ENCODE assay signal across 1 cellular context in genomic region chr9:85741112-85741874, GRCh38.
TF ChIP-seq lines count a peak whose summit lies in the region.

No MANE protein-coding gene starts in this region.

TF ChIP-seq in HepG2, 621 proteins besides CTCF, POLR2A, EP300 and RAD21 (continued from another document and continues in another):
- TF ChIP-seq ELK4 (CRISPR knock-in tag; IDR thresholded peaks at IDR 0.05; ENCODE audit: borderline replicate concordance) (no peak), ISX (CRISPR knock-in tag; conservative IDR thresholded peaks at IDR 0.05) (no peak; the same call in 1 of the 2 replicates), JUND (CRISPR knock-in tag; IDR thresholded peaks at IDR 0.05) (no peak), LCORL (IDR thresholded peaks at IDR 0.05) (no peak), LCORL (CRISPR knock-in tag; IDR thresholded peaks at IDR 0.05) (peak; percentile 57), ZNF629 (CRISPR knock-in tag; conservative IDR thresholded peaks at IDR 0.05) (no peak), ZNF20 (CRISPR knock-in tag; IDR thresholded peaks at IDR 0.05) (no peak), ZNF567 (CRISPR knock-in tag; IDR thresholded peaks at IDR 0.05; ENCODE audit: borderline replicate concordance) (no peak), CBX1 (IDR thresholded peaks at IDR 0.05; ENCODE audit: low read depth) (no peak), JUN (CRISPR knock-in tag; IDR thresholded peaks at IDR 0.05) (no peak), AGO2 (optimal IDR thresholded peaks at IDR 0.05; ENCODE audit: low read depth, low read length) (peak; percentile 45), STAT5B (CRISPR knock-in tag; IDR thresholded peaks at IDR 0.05) (no peak), IRF1 (CRISPR knock-in tag; IDR thresholded peaks at IDR 0.05; ENCODE audit: low read depth) (no peak), ZNF124 (CRISPR knock-in tag; IDR thresholded peaks at IDR 0.05) (no peak), PHF21A (CRISPR knock-in tag; IDR thresholded peaks at IDR 0.05) (no peak), MEIS1 (CRISPR knock-in tag; IDR thresholded peaks at IDR 0.05; ENCODE audit: borderline replicate concordance) (no peak), PLRG1 (conservative IDR thresholded peaks at IDR 0.05) (no peak), ZNF225 (CRISPR knock-in tag; IDR thresholded peaks at IDR 0.05) (no peak), HNRNPK (IDR thresholded peaks at IDR 0.05; ENCODE audit: low read depth, low read length, poor library complexity, severe bottlenecking) (no peak), NONO (IDR thresholded peaks at IDR 0.05) (no peak), NONO (CRISPR knock-in tag; conservative IDR thresholded peaks at IDR 0.05) (peak; percentile 55; the same call in 1 of the 2 replicates), MXD4 (CRISPR knock-in tag; IDR thresholded peaks at IDR 0.05) (no peak), TAF1 (CRISPR knock-in tag; IDR thresholded peaks at IDR 0.05) (peak; percentile 42; the same call in 1 of the 2 replicates), STAG1 (CRISPR knock-in tag; IDR thresholded peaks at IDR 0.05) (no peak), ZNF235 (CRISPR knock-in tag; IDR thresholded peaks at IDR 0.05; ENCODE audit: borderline replicate concordance) (no peak), ZNF274 (CRISPR knock-in tag; IDR thresholded peaks at IDR 0.05) (no peak; the same call in 1 of the 2 replicates), ZNF460 (CRISPR knock-in tag; IDR thresholded peaks at IDR 0.05; ENCODE audit: borderline replicate concordance) (no peak), RFX1 (IDR thresholded peaks at IDR 0.05) (no peak), NPAS2 (CRISPR knock-in tag; IDR thresholded peaks at IDR 0.05; ENCODE audit: borderline replicate concordance) (no peak), IRF2 (CRISPR knock-in tag; IDR thresholded peaks at IDR 0.05) (no peak), ZNF549 (CRISPR knock-in tag; IDR thresholded peaks at IDR 0.05) (no peak), CEBPG (CRISPR knock-in tag; IDR thresholded peaks at IDR 0.05) (peak; percentile 40; the same call in 1 of the 2 replicates), MAF1 (CRISPR knock-in tag; IDR thresholded peaks at IDR 0.05; ENCODE audit: borderline replicate concordance) (no peak), ZNF253 (CRISPR knock-in tag; IDR thresholded peaks at IDR 0.05; ENCODE audit: borderline replicate concordance) (no peak), ZSCAN31 (CRISPR knock-in tag; IDR thresholded peaks at IDR 0.05; ENCODE audit: low read depth) (no peak), IKZF4 (CRISPR knock-in tag; IDR thresholded peaks at IDR 0.05; ENCODE audit: borderline replicate concordance, low read depth, not compliant biosample characterization) (no peak), ATM (IDR thresholded peaks at IDR 0.05; ENCODE audit: borderline replicate concordance) (no peak), SP5 (CRISPR knock-in tag; IDR thresholded peaks at IDR 0.05; ENCODE audit: borderline replicate concordance, low read depth) (no peak)
- TF ChIP-seq, protein P1, sequence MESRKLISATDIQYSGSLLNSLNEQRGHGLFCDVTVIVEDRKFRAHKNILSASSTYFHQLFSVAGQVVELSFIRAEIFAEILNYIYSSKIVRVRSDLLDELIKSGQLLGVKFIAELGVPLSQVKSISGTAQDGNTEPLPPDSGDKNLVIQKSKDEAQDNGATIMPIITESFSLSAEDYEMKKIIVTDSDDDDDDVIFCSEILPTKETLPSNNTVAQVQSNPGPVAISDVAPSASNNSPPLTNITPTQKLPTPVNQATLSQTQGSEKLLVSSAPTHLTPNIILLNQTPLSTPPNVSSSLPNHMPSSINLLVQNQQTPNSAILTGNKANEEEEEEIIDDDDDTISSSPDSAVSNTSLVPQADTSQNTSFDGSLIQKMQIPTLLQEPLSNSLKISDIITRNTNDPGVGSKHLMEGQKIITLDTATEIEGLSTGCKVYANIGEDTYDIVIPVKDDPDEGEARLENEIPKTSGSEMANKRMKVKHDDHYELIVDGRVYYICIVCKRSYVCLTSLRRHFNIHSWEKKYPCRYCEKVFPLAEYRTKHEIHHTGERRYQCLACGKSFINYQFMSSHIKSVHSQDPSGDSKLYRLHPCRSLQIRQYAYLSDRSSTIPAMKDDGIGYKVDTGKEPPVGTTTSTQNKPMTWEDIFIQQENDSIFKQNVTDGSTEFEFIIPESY (CRISPR knock-in tag; IDR thresholded peaks at IDR 0.05): no peak
- TF ChIP-seq, protein P2, sequence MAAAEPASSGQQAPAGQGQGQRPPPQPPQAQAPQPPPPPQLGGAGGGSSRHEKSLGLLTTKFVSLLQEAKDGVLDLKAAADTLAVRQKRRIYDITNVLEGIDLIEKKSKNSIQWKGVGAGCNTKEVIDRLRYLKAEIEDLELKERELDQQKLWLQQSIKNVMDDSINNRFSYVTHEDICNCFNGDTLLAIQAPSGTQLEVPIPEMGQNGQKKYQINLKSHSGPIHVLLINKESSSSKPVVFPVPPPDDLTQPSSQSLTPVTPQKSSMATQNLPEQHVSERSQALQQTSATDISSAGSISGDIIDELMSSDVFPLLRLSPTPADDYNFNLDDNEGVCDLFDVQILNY (CRISPR knock-in tag; conservative IDR thresholded peaks at IDR 0.05): no peak
- TF ChIP-seq, protein P3, sequence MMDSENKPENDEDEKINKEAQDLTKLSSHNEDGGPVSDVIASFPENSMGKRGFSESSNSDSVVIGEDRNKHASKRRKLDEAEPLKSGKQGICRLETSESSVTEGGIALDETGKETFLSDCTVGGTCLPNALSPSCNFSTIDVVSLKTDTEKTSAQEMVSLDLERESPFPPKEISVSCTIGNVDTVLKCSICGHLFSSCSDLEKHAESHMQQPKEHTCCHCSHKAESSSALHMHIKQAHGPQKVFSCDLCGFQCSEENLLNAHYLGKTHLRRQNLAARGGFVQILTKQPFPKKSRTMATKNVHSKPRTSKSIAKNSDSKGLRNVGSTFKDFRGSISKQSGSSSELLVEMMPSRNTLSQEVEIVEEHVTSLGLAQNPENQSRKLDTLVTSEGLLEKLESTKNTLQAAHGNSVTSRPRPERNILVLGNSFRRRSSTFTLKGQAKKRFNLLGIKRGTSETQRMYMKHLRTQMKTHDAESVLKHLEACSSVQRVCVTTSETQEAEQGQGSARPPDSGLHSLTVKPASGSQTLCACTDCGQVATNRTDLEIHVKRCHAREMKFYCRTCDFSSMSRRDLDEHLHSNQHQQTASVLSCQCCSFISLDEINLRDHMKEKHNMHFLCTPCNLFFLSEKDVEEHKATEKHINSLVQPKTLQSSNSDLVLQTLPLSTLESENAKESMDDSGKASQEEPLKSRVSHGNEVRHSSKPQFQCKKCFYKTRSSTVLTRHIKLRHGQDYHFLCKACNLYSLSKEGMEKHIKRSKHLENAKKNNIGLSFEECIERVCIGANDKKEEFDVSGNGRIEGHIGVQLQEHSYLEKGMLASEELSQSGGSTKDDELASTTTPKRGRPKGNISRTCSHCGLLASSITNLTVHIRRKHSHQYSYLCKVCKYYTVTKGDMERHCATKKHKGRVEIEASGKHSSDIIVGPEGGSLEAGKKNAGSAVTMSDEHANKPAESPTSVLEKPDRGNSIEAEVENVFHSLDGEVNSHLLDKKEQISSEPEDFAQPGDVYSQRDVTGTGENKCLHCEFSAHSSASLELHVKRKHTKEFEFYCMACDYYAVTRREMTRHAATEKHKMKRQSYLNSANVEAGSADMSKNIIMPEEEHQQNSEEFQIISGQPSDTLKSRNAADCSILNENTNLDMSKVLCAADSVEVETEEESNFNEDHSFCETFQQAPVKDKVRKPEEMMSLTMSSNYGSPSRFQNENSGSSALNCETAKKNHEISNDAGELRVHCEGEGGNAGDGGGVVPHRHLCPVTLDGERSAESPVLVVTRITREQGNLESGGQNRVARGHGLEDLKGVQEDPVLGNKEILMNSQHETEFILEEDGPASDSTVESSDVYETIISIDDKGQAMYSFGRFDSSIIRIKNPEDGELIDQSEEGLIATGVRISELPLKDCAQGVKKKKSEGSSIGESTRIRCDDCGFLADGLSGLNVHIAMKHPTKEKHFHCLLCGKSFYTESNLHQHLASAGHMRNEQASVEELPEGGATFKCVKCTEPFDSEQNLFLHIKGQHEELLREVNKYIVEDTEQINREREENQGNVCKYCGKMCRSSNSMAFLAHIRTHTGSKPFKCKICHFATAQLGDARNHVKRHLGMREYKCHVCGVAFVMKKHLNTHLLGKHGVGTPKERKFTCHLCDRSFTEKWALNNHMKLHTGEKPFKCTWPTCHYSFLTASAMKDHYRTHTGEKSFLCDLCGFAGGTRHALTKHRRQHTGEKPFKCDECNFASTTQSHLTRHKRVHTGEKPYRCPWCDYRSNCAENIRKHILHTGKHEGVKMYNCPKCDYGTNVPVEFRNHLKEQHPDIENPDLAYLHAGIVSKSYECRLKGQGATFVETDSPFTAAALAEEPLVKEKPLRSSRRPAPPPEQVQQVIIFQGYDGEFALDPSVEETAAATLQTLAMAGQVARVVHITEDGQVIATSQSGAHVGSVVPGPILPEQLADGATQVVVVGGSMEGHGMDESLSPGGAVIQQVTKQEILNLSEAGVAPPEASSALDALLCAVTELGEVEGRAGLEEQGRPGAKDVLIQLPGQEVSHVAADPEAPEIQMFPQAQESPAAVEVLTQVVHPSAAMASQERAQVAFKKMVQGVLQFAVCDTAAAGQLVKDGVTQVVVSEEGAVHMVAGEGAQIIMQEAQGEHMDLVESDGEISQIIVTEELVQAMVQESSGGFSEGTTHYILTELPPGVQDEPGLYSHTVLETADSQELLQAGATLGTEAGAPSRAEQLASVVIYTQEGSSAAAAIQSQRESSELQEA (CRISPR knock-in tag; IDR thresholded peaks at IDR 0.05; ENCODE audit: not compliant biosample characterization): no peak
- TF ChIP-seq, protein P4, sequence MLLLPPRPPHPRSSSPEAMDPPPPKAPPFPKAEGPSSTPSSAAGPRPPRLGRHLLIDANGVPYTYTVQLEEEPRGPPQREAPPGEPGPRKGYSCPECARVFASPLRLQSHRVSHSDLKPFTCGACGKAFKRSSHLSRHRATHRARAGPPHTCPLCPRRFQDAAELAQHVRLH (CRISPR knock-in tag; IDR thresholded peaks at IDR 0.05; ENCODE audit: borderline replicate concordance, low read depth): no peak
- TF ChIP-seq, protein P5, sequence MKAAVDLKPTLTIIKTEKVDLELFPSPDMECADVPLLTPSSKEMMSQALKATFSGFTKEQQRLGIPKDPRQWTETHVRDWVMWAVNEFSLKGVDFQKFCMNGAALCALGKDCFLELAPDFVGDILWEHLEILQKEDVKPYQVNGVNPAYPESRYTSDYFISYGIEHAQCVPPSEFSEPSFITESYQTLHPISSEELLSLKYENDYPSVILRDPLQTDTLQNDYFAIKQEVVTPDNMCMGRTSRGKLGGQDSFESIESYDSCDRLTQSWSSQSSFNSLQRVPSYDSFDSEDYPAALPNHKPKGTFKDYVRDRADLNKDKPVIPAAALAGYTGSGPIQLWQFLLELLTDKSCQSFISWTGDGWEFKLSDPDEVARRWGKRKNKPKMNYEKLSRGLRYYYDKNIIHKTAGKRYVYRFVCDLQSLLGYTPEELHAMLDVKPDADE (CRISPR knock-in tag; IDR thresholded peaks at IDR 0.05): no peak
- TF ChIP-seq, protein P6, sequence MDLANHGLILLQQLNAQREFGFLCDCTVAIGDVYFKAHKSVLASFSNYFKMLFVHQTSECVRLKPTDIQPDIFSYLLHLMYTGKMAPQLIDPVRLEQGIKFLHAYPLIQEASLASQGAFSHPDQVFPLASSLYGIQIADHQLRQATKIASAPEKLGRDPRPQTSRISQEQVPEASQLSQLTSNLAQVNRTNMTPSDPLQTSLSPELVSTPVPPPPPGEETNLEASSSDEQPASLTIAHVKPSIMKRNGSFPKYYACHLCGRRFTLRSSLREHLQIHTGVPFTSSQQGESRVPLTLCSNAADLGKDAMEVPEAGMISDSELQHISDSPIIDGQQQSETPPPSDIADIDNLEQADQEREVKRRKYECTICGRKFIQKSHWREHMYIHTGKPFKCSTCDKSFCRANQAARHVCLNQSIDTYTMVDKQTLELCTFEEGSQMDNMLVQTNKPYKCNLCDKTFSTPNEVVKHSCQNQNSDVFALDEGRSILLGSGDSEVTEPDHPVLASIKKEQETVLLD (CRISPR knock-in tag; IDR thresholded peaks at IDR 0.05; ENCODE audit: low read depth): no peak; the same call in 1 of the 2 replicates
